In genomic region chr10:108902491-108903250, GRCh38 we compare ENCODE assay signal across 14 cellular contexts.
DNase-seq lines count a peak whose midpoint lies in the region; ATAC-seq and TF ChIP-seq lines count a peak whose summit lies in the region.
"Had no signal": no experiment of that assay in that cellular context is flagged by ENCODE, and none has a peak within 500 bp of the region (broad histone marks: within the 10 kb centered on the region; RNA-seq: fewer than 3 reads in every experiment).

No MANE protein-coding gene starts in this region.

- H3K36me3 ChIP-seq in OCI-LY7 (ENCODE audit: insufficient read depth, low read length): no peaks in the 10 kb centered on the region
- H3K36me3 ChIP-seq: prostate gland had no signal

- H3K9me2 ChIP-seq in OCI-LY7 (ENCODE audit: insufficient read depth, low read length): no peaks in the 10 kb centered on the region

- no peak overlapping the region for H3K4me2 ChIP-seq in OCI-LY7 (ENCODE audit: low read length)
- H3K4me2 ChIP-seq: GM23338 had no signal

- H2AFZ ChIP-seq in OCI-LY7 (ENCODE audit: low read length): no peak overlapping the region

- H4K20me1 ChIP-seq in OCI-LY7 (ENCODE audit: insufficient read depth, low read length): no peaks in the 10 kb centered on the region

- H3K4me3 Mint-ChIP-seq in memory B cell: peak overlapping the region; percentile 15
- H3K4me3 Mint-ChIP-seq in activated naive CD4-positive, alpha-beta T cell treated with anti-CD3 and anti-CD28 coated beads, Interleukin-2, amount 10 ng/mL, durations not matched to agents 7 days and 5 days: no peak overlapping the region
- H3K4me3 Mint-ChIP-seq: CD8-positive, alpha-beta T cell; GM23338 had no signal

- BruUV-seq in OCI-LY7 (replicated peaks; lab: Mats Ljungman, UMichigan): no TSS peak

- H3K4me1 ChIP-seq in OCI-LY7 (ENCODE audit: insufficient read depth, low read length, poor library complexity, severe bottlenecking): no peaks in the 10 kb centered on the region
- H3K4me1 ChIP-seq: prostate gland had no signal

- no peak overlapping the region for H3K27ac ChIP-seq in OCI-LY7 (ENCODE audit: low read depth, low read length, poor library complexity, severe bottlenecking)
- H3K27ac ChIP-seq: prostate gland had no signal

- peaks cover 18% of the 10 kb centered on the region for H3K4me1 Mint-ChIP-seq in memory B cell
- no peaks in the 10 kb centered on the region for H3K4me1 Mint-ChIP-seq in activated naive CD4-positive, alpha-beta T cell treated with anti-CD3 and anti-CD28 coated beads, Interleukin-2, amount 10 ng/mL, durations not matched to agents 7 days and 5 days

- H3K4me3 ChIP-seq in OCI-LY7 (ENCODE audit: low read depth, low read length, poor library complexity, severe bottlenecking): no peak overlapping the region
- H3K4me3 ChIP-seq: GM23338, mucosa of descending colon, prostate gland had no signal

- peaks cover under 1% of the 10 kb centered on the region for H3K27me3 Mint-ChIP-seq in memory B cell
- H3K27me3 Mint-ChIP-seq in activated naive CD4-positive, alpha-beta T cell treated with anti-CD3 and anti-CD28 coated beads, Interleukin-2, amount 10 ng/mL, durations not matched to agents 7 days and 5 days: no peaks in the 10 kb centered on the region

- no peaks in the 10 kb centered on the region for H3K79me2 ChIP-seq in OCI-LY7 (ENCODE audit: insufficient read depth, low read depth, low read length)

- no peak for TF ChIP-seq CTCF in OCI-LY7 (conservative IDR thresholded peaks at IDR 0.05; ENCODE audit: low read length)

- CTCF ChIA-PET in OCI-LY7 (lab: Charles Lee; ENCODE audit: unreplicated experiment): no interaction called here
- CTCF ChIA-PET in activated naive CD4-positive, alpha-beta T cell treated with anti-CD3 and anti-CD28 coated beads, Interleukin-2, amount 10 ng/mL, durations not matched to agents 7 days and 5 days (lab: Charles Lee): no interaction called here

- ATAC-seq in GM18867 (IDR thresholded peaks at IDR 0.05; ENCODE audit: unreplicated experiment) (peak; percentile 82), GM21529 (IDR thresholded peaks at IDR 0.05; ENCODE audit: unreplicated experiment) (peak; percentile 74), HG03342 (IDR thresholded peaks at IDR 0.05; ENCODE audit: unreplicated experiment) (peak; percentile 66), memory B cell (ENCODE audit: low read depth) (peak; percentile 37)
- ATAC-seq: activated naive CD4-positive, alpha-beta T cell treated with anti-CD3 and anti-CD28 coated beads, Interleukin-2, amount 50 U/mL, for 72 hours; CD8-positive, alpha-beta T cell; GM23338; mucosa of descending colon had no signal

- H3K36me3 Mint-ChIP-seq in memory B cell: no peaks in the 10 kb centered on the region
- H3K36me3 Mint-ChIP-seq in activated naive CD4-positive, alpha-beta T cell treated with anti-CD3 and anti-CD28 coated beads, Interleukin-2, amount 10 ng/mL, durations not matched to agents 7 days and 5 days: no peaks in the 10 kb centered on the region
- H3K36me3 Mint-ChIP-seq: activated naive CD4-positive, alpha-beta T cell treated with anti-CD3 and anti-CD28 coated beads, Interleukin-2, amount 50 U/mL, for 72 hours; CD8-positive, alpha-beta T cell had no signal

- H3K27ac Mint-ChIP-seq in memory B cell: no peak overlapping the region
- H3K27ac Mint-ChIP-seq in activated naive CD4-positive, alpha-beta T cell treated with anti-CD3 and anti-CD28 coated beads, Interleukin-2, amount 10 ng/mL, durations not matched to agents 7 days and 5 days: no peak overlapping the region
- H3K27ac Mint-ChIP-seq: activated naive CD4-positive, alpha-beta T cell treated with anti-CD3 and anti-CD28 coated beads, Interleukin-2, amount 50 U/mL, for 72 hours; CD8-positive, alpha-beta T cell; GM23338 had no signal

- POLR2A ChIA-PET in OCI-LY7 (lab: Charles Lee): interaction anchor here (1.0 to 1.3 kb wide), 2 partner anchors 8 to 39 kb away, joined by 3 read pairs; no protein-coding TSS in a partner anchor

- intact Hi-C loops in OCI-LY7 (cut with micrococcal nuclease; ENCODE audit: unreplicated experiment): no loop called here

- H3K9me3 ChIP-seq in OCI-LY7 (ENCODE audit: low read length): no peaks in the 10 kb centered on the region
- H3K9me3 ChIP-seq: mucosa of descending colon, prostate gland had no signal

- no peak for DNase-seq in memory B cell (ENCODE audit: low spot score in 2 of 2)
- no peak for DNase-seq in OCI-LY7 (ENCODE audit: low spot score)
- DNase-seq in AG08396 (ENCODE audit: low spot score): no peak
- no peak for DNase-seq in NCI-H82 treated with DMSO at 0.1 percent for 48 hours (lab: John Stamatoyannopoulos, UW; ENCODE audit: unreplicated experiment)
- no peak for DNase-seq in activated naive CD4-positive, alpha-beta T cell treated with anti-CD3 and anti-CD28 coated beads, Interleukin-2, amount 10 ng/mL, durations not matched to agents 7 days and 5 days
- DNase-seq: CD8-positive, alpha-beta T cell; mucosa of descending colon; NCI-H1436 had no signal

- no peaks in the 10 kb centered on the region for H3K9me3 Mint-ChIP-seq in memory B cell
- peaks cover 4% of the 10 kb centered on the region for H3K9me3 Mint-ChIP-seq in activated naive CD4-positive, alpha-beta T cell treated with anti-CD3 and anti-CD28 coated beads, Interleukin-2, amount 10 ng/mL, durations not matched to agents 7 days and 5 days
- H3K9me3 Mint-ChIP-seq: GM23338 had no signal
